ENCODE assay signal across 34 cellular contexts in the genomic region with DNA sequence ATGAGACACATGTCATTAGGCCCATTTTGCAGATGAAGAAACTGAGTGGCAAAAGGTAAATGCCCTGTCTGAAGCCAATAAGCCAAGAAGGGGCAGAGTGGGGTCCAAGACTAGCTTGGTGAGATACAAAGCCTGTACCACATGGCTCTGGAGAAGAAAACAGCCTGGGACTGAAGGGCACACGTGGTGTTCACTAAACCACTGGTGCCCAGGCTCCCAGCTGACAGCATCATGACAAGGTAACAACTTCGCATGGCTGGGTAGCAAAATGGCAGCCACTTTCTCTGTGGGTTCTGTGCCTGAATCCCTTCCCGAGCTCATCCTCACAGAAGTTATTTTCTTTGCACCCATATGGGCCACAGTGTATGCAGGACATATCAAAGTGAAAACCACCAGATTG.
"Had no signal": no experiment of that assay in that cellular context is flagged by ENCODE, and none has a peak within 500 bp of the region (broad histone marks: within the 10 kb centered on the region; RNA-seq: fewer than 3 reads in every experiment).

No MANE protein-coding gene starts in this region.

- H3K36me3 ChIP-seq: adrenal gland, ascending aorta, brain microvascular endothelial cell, breast epithelium, cardiac muscle cell had no signal

- H3K9me3 ChIP-seq: adrenal gland, ascending aorta, body of pancreas had no signal

- FAIRE-seq: astrocyte, bronchial epithelial cell had no signal

- H3K27me3 ChIP-seq: ascending aorta, body of pancreas, brain microvascular endothelial cell had no signal

- DNase-seq: activated effector memory CD4-positive, alpha-beta T cell treated with anti-CD3 and anti-CD28 coated beads, Interleukin-2, amount 50 U/mL, for 16 hours; activated effector memory CD4-positive, alpha-beta T cell treated with Interleukin-2 at 50 U/mL for 16 hours; activated gamma-delta T cell; activated gamma-delta T cell treated with Interleukin-2 at 50 U/mL for 16 hours; activated naive CD4-positive, alpha-beta T cell; activated naive CD4-positive, alpha-beta T cell treated with anti-CD3 and anti-CD28 coated beads for 36 hours; activated naive CD4-positive, alpha-beta T cell treated with anti-CD3 and anti-CD28 coated beads, Interleukin-2, amount 10 ng/mL, durations not matched to agents 7 days and 5 days; activated naive CD4-positive, alpha-beta T cell treated with anti-CD3 and anti-CD28 coated beads, Interleukin-2, amount 50 U/mL, for 16 hours; activated naive CD4-positive, alpha-beta T cell treated with Interleukin-2 at 50 U/mL for 16 hours; activated naive CD8-positive, alpha-beta T cell treated with anti-CD3 and anti-CD28 coated beads for 36 hours; activated naive CD8-positive, alpha-beta T cell treated with anti-CD3 and anti-CD28 coated beads, Interleukin-2, amount 10 ng/mL, durations not matched to agents 7 days and 5 days; activated naive CD8-positive, alpha-beta T cell treated with anti-CD3 and anti-CD28 coated beads, Interleukin-2, amount 50 U/mL, for 24 hours; activated T-cell treated with anti-CD3 and anti-CD28 coated beads, Interleukin-2, amount 50 U/mL, for 1 hour; activated T-cell treated with anti-CD3 and anti-CD28 coated beads, Interleukin-2, amount 50 U/mL, for 24 hours; activated T-cell treated with anti-CD3 and anti-CD28 coated beads, Interleukin-2, amount 50 U/mL, for 4 hours; activated T-cell treated with anti-CD3 and anti-CD28 coated beads, Interleukin-2, amount 50 U/mL, for 48 hours; activated T-cell treated with anti-CD3 and anti-CD28 coated beads, Interleukin-2, amount 50 U/mL, for 72 hours; adrenal gland; amniotic stem cell; amygdala; anterior cingulate cortex; aorta; body of pancreas; brain microvascular endothelial cell; caudate nucleus; central memory CD4-positive, alpha-beta T cell; cerebellar nuclear complex had no signal

- H3K4me1 ChIP-seq: adrenal gland, ascending aorta, body of pancreas, breast epithelium had no signal

- H3K4me3 ChIP-seq: adrenal gland, ascending aorta, body of pancreas, breast epithelium, cardiac muscle cell had no signal

- H3K27ac ChIP-seq: adrenal gland, ascending aorta, body of pancreas, brain microvascular endothelial cell, breast epithelium, cardiac muscle cell had no signal

- ATAC-seq: activated naive CD4-positive, alpha-beta T cell treated with anti-CD3 and anti-CD28 coated beads, Interleukin-2, amount 50 U/mL, for 72 hours; activated naive CD8-positive, alpha-beta T cell treated with anti-CD3 and anti-CD28 coated beads, Interleukin-2, amount 50 U/mL, for 24 hours; activated T-cell treated with anti-CD3 and anti-CD28 coated beads, Interleukin-2, amount 50 U/mL, for 4 hours; activated T-cell treated with anti-CD3 and anti-CD28 coated beads, Interleukin-2, amount 50 U/mL, for 72 hours; activated T-helper 17 cell treated with anti-CD3 and anti-CD28 coated beads, Interleukin-2, amount 50 U/mL, for 72 hours; body of pancreas had no signal
